ENCODE assay signal across 23 cellular contexts in genomic region chr4:20788266-20788665, GRCh38.
"Had no signal": no experiment of that assay in that cellular context is flagged by ENCODE, and none has a peak within 500 bp of the region (broad histone marks: within the 10 kb centered on the region; RNA-seq: fewer than 3 reads in every experiment).

No MANE protein-coding gene starts in this region.

- DNase-seq: Kasumi-1; NCI-H1092; NCI-H1105 treated with DMSO at 0.1 percent for 48 hours; NCI-H1417 treated with DMSO at 0.1 percent for 48 hours; NCI-H146; NCI-H1694 treated with DMSO at 0.1 percent for 48 hours; NCI-H1930; NCI-H2081; NCI-H2107; NCI-H2227 treated with DMSO at 0.1 percent for 48 hours; NCI-H524 treated with DMSO at 0.1 percent for 48 hours; NCI-H69; NCI-H774; NK-92 treated with Interleukin-12 subunit alpha and Interleukin-12 subunit beta, amount 100 ng/mL, for 24 hours; PC-9; Peyer's patch; SHP77 treated with DMSO at 0.1 percent for 48 hours; SJCRH30 had no signal

- H3K4me3 ChIP-seq: K562, PC-9, Peyer's patch, SJCRH30 had no signal

- H3K36me3 ChIP-seq: Peyer's patch, SJCRH30 had no signal

- H3K9me3 ChIP-seq: Peyer's patch had no signal

- ATAC-seq: K562, Right ventricle myocardium inferior, SK-N-SH treated with all-trans-retinoic acid at 6 μM for 48 hours had no signal

- H3K4me1 ChIP-seq: Peyer's patch, SJCRH30 had no signal

- H3K27me3 ChIP-seq: Peyer's patch, SJCRH30 had no signal

- H3K27ac ChIP-seq: HL-60, KMS-11, PC-9, Peyer's patch, SJCRH30 had no signal
